In the genomic region with DNA sequence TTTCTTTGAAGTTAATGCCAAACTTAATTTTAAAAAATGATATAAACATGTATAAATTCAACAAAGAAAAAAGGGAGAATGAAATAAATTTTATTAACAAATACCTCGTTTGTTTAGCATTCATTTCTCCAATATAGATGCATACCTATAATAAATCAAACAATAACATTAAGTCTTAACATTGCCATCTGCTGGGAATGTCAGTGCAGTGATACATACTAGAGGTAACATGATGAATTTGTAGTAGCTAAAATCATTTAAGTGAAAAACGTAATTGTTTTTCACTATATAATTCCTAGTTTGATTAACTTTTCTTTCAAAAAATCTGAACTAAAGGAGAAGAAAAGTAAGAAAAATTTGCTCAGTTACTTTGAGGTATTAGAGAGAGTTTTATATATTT, we compare ENCODE assay signal across 12 cellular contexts.
DNase-seq lines count a peak whose midpoint lies in the region; FAIRE-seq and TF ChIP-seq lines count a peak whose summit lies in the region.
"Had no signal": no experiment of that assay in that cellular context is flagged by ENCODE, and none has a peak within 500 bp of the region (broad histone marks: within the 10 kb centered on the region; RNA-seq: fewer than 3 reads in every experiment).

No MANE protein-coding gene starts in this region.

- peak; percentile 19 for DNase-seq in EH (ENCODE audit: low read depth)
- DNase-seq in SK-MEL-5 (ENCODE audit: low read depth, low spot score) = peak; percentile 68
- DNase-seq in fibroblast of the aortic adventitia (ENCODE audit: low read depth) = peak; percentile 69
- DNase-seq in erythroblast (lab: John Stamatoyannopoulos, UW) = no peak
- DNase-seq in NCI-H1417 treated with DMSO at 0.1 percent for 48 hours (lab: John Stamatoyannopoulos, UW) = no peak
- DNase-seq in middle frontal gyrus (ENCODE audit: extremely low spot score, low spot score) = no peak
- no peak for DNase-seq in COLO668 (lab: John Stamatoyannopoulos, UW; ENCODE audit: unreplicated experiment)
- DNase-seq: activated CD4-positive, alpha-beta T cell treated with anti-CD3 and anti-CD28 coated beads for 1 hour; hypothalamus; KBM-7; upper lobe of left lung had no signal

- H3K4me3 ChIP-seq in fibroblast of the aortic adventitia (ENCODE audit: low read depth, low read length) = no peak overlapping the region
- H3K4me3 ChIP-seq: upper lobe of left lung had no signal

- in situ Hi-C loops in SK-MEL-5 (cut with HindIII; ENCODE audit: low pct_unique_long_range_greater_than_20kb, low sequenced_read_pairs) = no loop called here

- TF ChIP-seq POLR2A in erythroblast (IDR thresholded peaks at IDR 0.05; ENCODE audit: low read length) = no peak

- peak; percentile 70 for FAIRE-seq in A204.1 (lab: Jason Lieb, UNC)

- TF ChIP-seq CTCF in fibroblast of the aortic adventitia (IDR thresholded peaks at IDR 0.05; ENCODE audit: insufficient read depth, low read length) = peak; percentile 51

Comparison
In these comparisons a context has a peak if more than half of its experiments do, and no peak if none do; other contexts are left out.
1. DNase-seq: peak in EH (single experiment), SK-MEL-5 (single experiment) and fibroblast of the aortic adventitia (single experiment); none in erythroblast (0 of 2), NCI-H1417 treated with DMSO at 0.1 percent for 48 hours (single experiment), middle frontal gyrus (single experiment) and COLO668 (single experiment).